In the genomic region with DNA sequence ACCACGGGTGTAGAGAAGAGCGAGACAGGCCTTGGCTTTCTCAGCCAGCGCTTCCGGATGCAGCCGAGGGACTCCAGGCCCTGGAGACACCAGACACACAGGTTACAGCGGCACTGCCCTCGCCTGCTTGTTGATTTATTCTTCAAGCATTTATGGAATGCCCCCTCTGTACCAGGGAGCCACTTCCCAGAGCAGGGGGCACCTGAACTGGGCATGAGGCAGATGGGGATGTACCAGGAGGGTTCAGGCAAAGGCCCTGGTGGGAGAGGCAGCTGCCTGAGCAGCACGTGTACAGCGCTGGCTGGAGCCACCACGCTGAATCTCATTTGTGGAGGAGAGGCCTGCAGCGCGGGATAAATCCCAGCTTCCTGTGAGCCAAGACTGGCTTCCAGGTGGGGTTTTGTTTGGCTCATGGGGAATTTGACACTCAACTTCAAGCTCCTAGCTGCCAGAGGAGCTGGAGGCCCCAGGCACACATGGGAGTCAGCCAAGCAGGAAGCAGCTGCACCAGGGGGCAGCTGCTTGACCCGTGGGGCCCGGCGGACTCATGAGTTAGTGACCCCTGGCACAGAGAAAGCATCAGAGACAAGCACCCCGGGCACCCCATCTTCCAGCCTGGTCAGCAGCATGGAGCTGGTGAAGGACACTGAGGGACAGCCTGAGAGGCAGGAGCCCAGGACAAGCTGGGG, we compare ENCODE assay signal across 15 cellular contexts. TPM values are rescaled to one million over a fixed set of nuclear protein-coding genes. Genes with fewer than 3 reads are reported as not detected.
DNase-seq lines count a peak whose midpoint lies in the region; ATAC-seq lines count a peak whose summit lies in the region.
"Had no signal": no experiment of that assay in that cellular context is flagged by ENCODE, and none has a peak within 500 bp of the region (broad histone marks: within the 10 kb centered on the region; RNA-seq: fewer than 3 reads in every experiment).

No MANE protein-coding gene starts in this region.

- H3K4me3 ChIP-seq in NT2/D1 (ENCODE audit: insufficient read length, low read depth) (no peak overlapping the region), skeletal muscle cell (ENCODE audit: low read depth, low read length) (no peak overlapping the region)
- H3K4me3 ChIP-seq: GM23338, sigmoid colon had no signal

- H3K9me3 ChIP-seq in NT2/D1 (ENCODE audit: insufficient read depth, low read length) = no peaks in the 10 kb centered on the region
- H3K9me3 ChIP-seq: sigmoid colon had no signal

- H3K27me3 ChIP-seq in NT2/D1 (ENCODE audit: insufficient read depth, insufficient read length) = no peaks in the 10 kb centered on the region
- H3K27me3 ChIP-seq: sigmoid colon had no signal

- peaks cover 34% of the 10 kb centered on the region for H3K4me1 Mint-ChIP-seq in activated CD8-positive, alpha-beta memory T cell treated with anti-CD3 and anti-CD28 coated beads, Interleukin-2, amount 10 ng/mL, durations not matched to agents 7 days and 5 days
- H3K4me1 Mint-ChIP-seq: GM23338 had no signal

- CTCF ChIA-PET in activated CD8-positive, alpha-beta memory T cell treated with anti-CD3 and anti-CD28 coated beads, Interleukin-2, amount 10 ng/mL, durations not matched to agents 7 days and 5 days (lab: Charles Lee) = interaction anchor here (1.0 to 2.8 kb wide), 9 partner anchors 10 to 351 kb away, joined by 3 to 15 read pairs (median 4); no protein-coding TSS in a partner anchor

- peak overlapping the region; percentile 41 for H3K27ac Mint-ChIP-seq in activated CD8-positive, alpha-beta memory T cell treated with anti-CD3 and anti-CD28 coated beads, Interleukin-2, amount 10 ng/mL, durations not matched to agents 7 days and 5 days
- H3K27ac Mint-ChIP-seq: GM23338 had no signal

- H3K4me3 Mint-ChIP-seq in activated CD8-positive, alpha-beta memory T cell treated with anti-CD3 and anti-CD28 coated beads, Interleukin-2, amount 10 ng/mL, durations not matched to agents 7 days and 5 days = no peak overlapping the region
- H3K4me3 Mint-ChIP-seq: GM23338 had no signal

- no peaks in the 10 kb centered on the region for H3K27me3 Mint-ChIP-seq in activated CD8-positive, alpha-beta memory T cell treated with anti-CD3 and anti-CD28 coated beads, Interleukin-2, amount 10 ng/mL, durations not matched to agents 7 days and 5 days

- peaks cover 82% of the 10 kb centered on the region for H3K36me3 ChIP-seq in NT2/D1 (ENCODE audit: insufficient read depth, insufficient read length, low read length)

- no peaks in the 10 kb centered on the region for H3K9me3 Mint-ChIP-seq in activated CD8-positive, alpha-beta memory T cell treated with anti-CD3 and anti-CD28 coated beads, Interleukin-2, amount 10 ng/mL, durations not matched to agents 7 days and 5 days (ENCODE audit: low read depth)
- H3K9me3 Mint-ChIP-seq: GM23338 had no signal

- no peak for DNase-seq in activated CD8-positive, alpha-beta memory T cell treated with anti-CD3 and anti-CD28 coated beads, Interleukin-2, amount 10 ng/mL, durations not matched to agents 7 days and 5 days
- no peak for DNase-seq in activated CD8-positive, alpha-beta memory T cell treated with anti-CD3 and anti-CD28 coated beads, Interleukin-2, amount 50 U/mL, for 4 hours
- DNase-seq in NT2/D1 (ENCODE audit: low read depth, low spot score) = no peak
- peak; percentile 47 for DNase-seq in glomerular visceral epithelial cell (ENCODE audit: extremely low spot score)
- DNase-seq in skeletal muscle cell (ENCODE audit: low read depth) = peak; percentile 21
- DNase-seq in C1 segment of cervical spinal cord (lab: John Stamatoyannopoulos, UW) = no peak
- no peak for DNase-seq in NK-92 treated with Interleukin-12 subunit alpha and Interleukin-12 subunit beta, amount 100 ng/mL, for 24 hours (lab: John Stamatoyannopoulos, UW)
- DNase-seq: DMS153, hypothalamus, midbrain, NCI-H748 treated with DMSO at 0.1 percent for 48 hours, sigmoid colon, WERI-Rb-1 had no signal

- no peaks in the 10 kb centered on the region for H3K4me1 ChIP-seq in NT2/D1 (ENCODE audit: insufficient read depth, insufficient read length)
- H3K4me1 ChIP-seq: sigmoid colon had no signal

- peaks cover 23% of the 10 kb centered on the region for H3K36me3 Mint-ChIP-seq in activated CD8-positive, alpha-beta memory T cell treated with anti-CD3 and anti-CD28 coated beads, Interleukin-2, amount 10 ng/mL, durations not matched to agents 7 days and 5 days

- ATAC-seq in activated CD8-positive, alpha-beta memory T cell treated with anti-CD3 and anti-CD28 coated beads, Interleukin-2, amount 10 ng/mL, durations not matched to agents 7 days and 5 days = no peak
- ATAC-seq in HG02885 (IDR thresholded peaks at IDR 0.05; ENCODE audit: poor library complexity, unreplicated experiment) = no peak
- ATAC-seq: GM23338 had no signal

- peak overlapping the region; percentile 8 for H3K9ac ChIP-seq in NT2/D1 (ENCODE audit: insufficient read length, low read depth)

RNA-seq across cellular contexts. Expression of a gene that starts 59.7 kb away (rescaled TPM):
- total RNA-seq in activated CD8-positive, alpha-beta memory T cell treated with anti-CD3 and anti-CD28 coated beads, Interleukin-2, amount 10 ng/mL, durations not matched to agents 7 days and 5 days = 10 to 100 TPM; 24.6 to 38.0 TPM

Comparison
In these comparisons a context has a peak if more than half of its experiments do, and no peak if none do; other contexts are left out.
1. DNase-seq: peak in glomerular visceral epithelial cell (single experiment) and skeletal muscle cell (single experiment); none in activated CD8-positive, alpha-beta memory T cell treated with anti-CD3 and anti-CD28 coated beads, Interleukin-2, amount 10 ng/mL, durations not matched to agents 7 days and 5 days (single experiment), activated CD8-positive, alpha-beta memory T cell treated with anti-CD3 and anti-CD28 coated beads, Interleukin-2, amount 50 U/mL, for 4 hours (single experiment), NT2/D1 (single experiment), C1 segment of cervical spinal cord (0 of 14) and NK-92 treated with Interleukin-12 subunit alpha and Interleukin-12 subunit beta, amount 100 ng/mL, for 24 hours (single experiment).